11 cellular contexts compared by ENCODE assay signal in genomic region chr16:84356591-84357116, GRCh38. TPM values are rescaled to one million over a fixed set of nuclear protein-coding genes. Genes with fewer than 3 reads are reported as not detected.
DNase-seq lines count a peak whose midpoint lies in the region; ATAC-seq, FAIRE-seq and TF ChIP-seq lines count a peak whose summit lies in the region.
"Had no signal": no experiment of that assay in that cellular context is flagged by ENCODE, and none has a peak within 500 bp of the region (broad histone marks: within the 10 kb centered on the region; RNA-seq: fewer than 3 reads in every experiment).

No MANE protein-coding gene starts in this region.

- peak; percentile 66 for ATAC-seq in HepG2
- peak; percentile 79 for ATAC-seq in upper lobe of right lung
- ATAC-seq in HG02763 (IDR thresholded peaks at IDR 0.05; ENCODE audit: unreplicated experiment) = no peak
- ATAC-seq: heart left ventricle had no signal

- in situ Hi-C loops in HepG2 (cut with HindIII; ENCODE audit: extremely low pct_ligation_motif_present, low pct_unique_long_range_greater_than_20kb) = no loop called here

- no peaks in the 10 kb centered on the region for H3K79me2 ChIP-seq in HepG2 (ENCODE audit: insufficient read depth, low read length)

- no peaks in the 10 kb centered on the region for H3K9me3 ChIP-seq in HepG2 (ENCODE audit: low read length)
- H3K9me3 ChIP-seq in upper lobe of right lung = no peaks in the 10 kb centered on the region
- H3K9me3 ChIP-seq: heart left ventricle had no signal

- peak; percentile 28 for FAIRE-seq in HepG2 (lab: Jason Lieb, UNC)

- no peaks in the 10 kb centered on the region for H3K36me3 ChIP-seq in HepG2 (replicated peaks in 1 of 2; ENCODE audit: control insufficient read depth in 1 of 2, insufficient read depth in 2 of 2, low read length in 2 of 2)
- no peaks in the 10 kb centered on the region for H3K36me3 ChIP-seq in upper lobe of right lung
- H3K36me3 ChIP-seq: heart left ventricle had no signal

- no peak for TF ChIP-seq POLR2A in HepG2 (IDR thresholded peaks at IDR 0.05; ENCODE audit: insufficient read depth in 1 of 2, low read depth in 2 of 2, low read length in 2 of 2)

- peak overlapping the region; percentile 14; the same call in 1 of the 2 replicates for H3K4me2 ChIP-seq in HepG2 (ENCODE audit: low read depth, low read length)

- POLR2A ChIA-PET in HepG2 (lab: Yijun Ruan, JAX) = no interaction called here

- CTCF ChIA-PET in HepG2 (lab: Yijun Ruan, JAX; ENCODE audit: low intra/inter-chr PET ratio, low total read pairs) = no interaction called here

- H3K4me1 ChIP-seq in HepG2 (ENCODE audit: insufficient read depth, low read length) (peaks cover 42% of the 10 kb centered on the region), upper lobe of right lung (peaks cover 4% of the 10 kb centered on the region)
- H3K4me1 ChIP-seq: heart left ventricle had no signal

- H3K27ac ChIP-seq in angular gyrus (ENCODE audit: low read depth, low read length) (peak overlapping the region; percentile 84), HepG2 (ENCODE audit: extremely low read length, insufficient read depth, low read length) (no peak overlapping the region), upper lobe of right lung (no peak overlapping the region)
- H3K27ac ChIP-seq: heart left ventricle had no signal

- no peaks in the 10 kb centered on the region; the same call in 1 of the 2 replicates for H4K20me1 ChIP-seq in HepG2 (ENCODE audit: insufficient read depth, low read length)

- H3K4me3 ChIP-seq in HepG2 (replicated peaks in 1 of 3; ENCODE audit: insufficient read depth in 1 of 3, low read depth in 2 of 3, low read length in 3 of 3) (no peak overlapping the region), upper lobe of right lung (no peak overlapping the region)
- H3K4me3 ChIP-seq: heart left ventricle had no signal

- TF ChIP-seq RAD21 in HepG2 (CRISPR knock-in tag; IDR thresholded peaks at IDR 0.05) = no peak

- no peak overlapping the region for H2AFZ ChIP-seq in HepG2 (ENCODE audit: low read length)

- peak; percentile 41 for DNase-seq in SIG-M5 treated with dmso at 0.1 percent for 504 hours (lab: John Stamatoyannopoulos, UW; ENCODE audit: unreplicated experiment)
- DNase-seq in SIG-M5 (lab: John Stamatoyannopoulos, UW) = no peak
- peak; percentile 68 for DNase-seq in HepG2 (ENCODE audit: low spot score)
- no peak for DNase-seq in upper lobe of right lung
- no peak for DNase-seq in NCI-H1436 (lab: John Stamatoyannopoulos, UW)
- DNase-seq in NOMO-1 (lab: John Stamatoyannopoulos, UW; ENCODE audit: unreplicated experiment in 2 of 2) = no peak
- DNase-seq: activated CD4-positive, alpha-beta T cell treated with anti-CD3 and anti-CD28 coated beads for 1 hour; heart left ventricle; SHP77 treated with DMSO at 0.1 percent for 48 hours had no signal

- WGBS in HepG2 (ENCODE audit: low lambda C conversion rate) = 9% methylated on average over 10 of the region's 11 CpGs

- no TSS peak for BruUV-seq in HepG2 (replicated peaks; lab: Mats Ljungman, UMichigan)

- peaks cover 0 to 36% of the 10 kb centered on the region in 2 experiments; a peak in 3 of 5 replicates for H3K27me3 ChIP-seq in HepG2 (ENCODE audit: control insufficient read depth in 1 of 2, insufficient read depth in 2 of 2, low read length in 2 of 2)
- no peaks in the 10 kb centered on the region for H3K27me3 ChIP-seq in upper lobe of right lung

- intact Hi-C loops in HepG2 (cut with micrococcal nuclease; ENCODE audit: unreplicated experiment) = no loop called here
- intact Hi-C loops in upper lobe of right lung (cut with DNase I) = no loop called here

- TF ChIP-seq EP300 in HepG2 (IDR thresholded peaks at IDR 0.05; ENCODE audit: low read depth in 2 of 2, low read length in 2 of 2) (no peak), HepG2 (CRISPR knock-in tag; IDR thresholded peaks at IDR 0.05; ENCODE audit: borderline replicate concordance) (no peak)

- no peak overlapping the region for H3K9ac ChIP-seq in HepG2 (ENCODE audit: insufficient read depth, low read depth, low read length)

- no peak for TF ChIP-seq CTCF in HepG2 (CRISPR knock-in tag; IDR thresholded peaks at IDR 0.05)
- TF ChIP-seq CTCF in upper lobe of right lung (IDR thresholded peaks at IDR 0.05) = no peak

TF ChIP-seq in HepG2, 621 proteins besides CTCF, POLR2A, EP300 and RAD21 (continues in another document):
- TF ChIP-seq ZNF530 (CRISPR knock-in tag; IDR thresholded peaks at IDR 0.05; ENCODE audit: low read depth) (no peak), FOSL2 (CRISPR knock-in tag; IDR thresholded peaks at IDR 0.05) (0 out of 2 replicates have a peak, but pooled peaks have one; percentile 3), UBTF (CRISPR knock-in tag; IDR thresholded peaks at IDR 0.05) (0 out of 2 replicates have a peak, but pooled peaks have one; percentile 40), ZNF143 (CRISPR knock-in tag; IDR thresholded peaks at IDR 0.05) (0 out of 2 replicates have a peak, but pooled peaks have one; percentile 27), ZHX1 (CRISPR knock-in tag; IDR thresholded peaks at IDR 0.05; ENCODE audit: low read depth) (no peak), SP5 (CRISPR knock-in tag; IDR thresholded peaks at IDR 0.05; ENCODE audit: borderline replicate concordance, low read depth) (peak; percentile 24; the same call in 1 of the 2 replicates), AKAP8 (CRISPR knock-in tag; IDR thresholded peaks at IDR 0.05) (no peak)

RNA-seq across cellular contexts. Expression of gene ATP2C2, which starts 11.7 kb away (rescaled TPM):
- not detected in 2 replicates for total RNA-seq in HepG2 (2016; rRNA removed; fragmentation: Illumina TruSeq; extraction: Trizol)
- total RNA-seq in HepG2 (2016; cell fraction: cytosol; rRNA removed; fragmentation: Illumina TruSeq; extraction: Trizol; ENCODE audit: low read depth) = not detected in 2 replicates
- not detected in 2 replicates for total RNA-seq in HepG2 (2016; cell fraction: insoluble cytoplasmic fraction; rRNA removed; fragmentation: Illumina TruSeq; extraction: Trizol)
- not detected in 2 replicates for total RNA-seq in HepG2 (2016; cell fraction: membrane; rRNA removed; fragmentation: Illumina TruSeq; extraction: Trizol)
- not detected in 2 replicates for total RNA-seq in HepG2 (2016; cell fraction: nucleus; rRNA removed; fragmentation: Illumina TruSeq; extraction: Trizol)
- 0.05 and 0.07 TPM in 2 replicates for polyA plus RNA-seq in HepG2 (2011; rRNA removed)
- 0.04 and 0.06 TPM in 2 replicates for polyA plus RNA-seq in HepG2 (2011; cell fraction: cytosol; rRNA removed)
- 0.29 and 0.54 TPM in 2 replicates for polyA plus RNA-seq in HepG2 (2011; cell fraction: nucleus; rRNA removed)
- 0.12 and 0.41 TPM in 2 replicates for polyA plus RNA-seq in HepG2 (2012)
- not detected in 2 replicates for polyA plus RNA-seq in HepG2 (2016; cell fraction: cytosol; fragmentation: Illumina TruSeq; extraction: Trizol; ENCODE audit: low read depth)
- polyA plus RNA-seq in HepG2 (2016; cell fraction: insoluble cytoplasmic fraction; fragmentation: Illumina TruSeq; extraction: Trizol; ENCODE audit: low read depth) = not detected in 2 replicates
- polyA plus RNA-seq in HepG2 (2016; cell fraction: membrane; fragmentation: Illumina TruSeq; extraction: Trizol; ENCODE audit: low read depth) = not detected in 2 replicates
- not detected in 2 replicates for polyA plus RNA-seq in HepG2 (2016; cell fraction: nucleus; fragmentation: Illumina TruSeq; extraction: Trizol; ENCODE audit: insufficient read depth, low read depth)
- polyA minus RNA-seq in HepG2 (2011; rRNA and poly(A)+ RNA removed; ENCODE audit: low replicate concordance) = not detected in 2 replicates
- polyA minus RNA-seq in HepG2 (2011; cell fraction: cytosol; rRNA and poly(A)+ RNA removed) = not detected in 2 replicates
- not detected in 2 replicates for polyA minus RNA-seq in HepG2 (2011; cell fraction: nucleus; rRNA and poly(A)+ RNA removed)
- total RNA-seq in upper lobe of right lung = 48.9 TPM
- total RNA-seq: heart left ventricle had no signal

Comparison
In these comparisons a context has a peak if more than half of its experiments do, and no peak if none do; other contexts are left out.
1. DNase-seq: peak in SIG-M5 treated with dmso at 0.1 percent for 504 hours (single experiment) and HepG2 (single experiment); none in SIG-M5 (single experiment), upper lobe of right lung (single experiment), NCI-H1436 (single experiment) and NOMO-1 (0 of 2).
2. RNA of gene ATP2C2, which starts 11.7 kb away (total RNA-seq): 48.9 TPM in upper lobe of right lung (single experiment); not detected in HepG2; every median in the first group is over 10 times any median in the second.